In the genomic region with DNA sequence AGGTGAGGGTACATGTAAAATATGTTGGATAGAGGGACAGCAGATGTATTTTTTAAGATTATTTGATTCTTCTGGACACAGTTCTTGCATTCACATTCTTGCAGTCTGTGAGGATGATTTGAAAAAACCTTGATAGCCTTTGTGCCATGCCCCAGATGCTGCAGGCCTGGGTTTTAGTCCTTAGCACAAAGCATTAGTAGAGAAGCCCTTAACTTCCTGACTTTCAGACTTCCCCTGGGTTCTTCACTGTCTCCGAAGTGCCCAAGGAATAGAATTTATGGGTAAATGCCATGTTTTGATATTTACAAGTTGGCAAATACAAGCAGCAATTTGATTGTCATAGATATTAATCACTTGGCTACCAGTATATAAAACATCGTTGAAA, we compare ENCODE assay signal across 8 cellular contexts.
A peak's percentile ranks its signal among the peaks of the same experiment; 100 is the strongest.
DNase-seq lines count a peak whose midpoint lies in the region; ATAC-seq and TF ChIP-seq lines count a peak whose summit lies in the region.

No MANE protein-coding gene starts in this region.

- DNase-seq in activated CD4-positive, alpha-beta T cell treated with anti-CD3 and anti-CD28 coated beads for 36 hours, result no peak
- DNase-seq in activated CD4-positive, alpha-beta T cell treated with anti-CD3 and anti-CD28 coated beads for 1 hour, result no peak
- DNase-seq in left colon (no peak), tibial artery (no peak)
- no peak for DNase-seq in naive thymus-derived CD4-positive, alpha-beta T cell

- H3K27me3 ChIP-seq in tibial artery, result no peaks in the 10 kb centered on the region
- H3K27me3 ChIP-seq in naive thymus-derived CD4-positive, alpha-beta T cell (ENCODE audit: control insufficient read depth in 2 of 2, insufficient read depth in 2 of 2, low read length in 2 of 2), result no peaks in the 10 kb centered on the region

- H3K27me3 Mint-ChIP-seq in activated CD4-positive, alpha-beta T cell treated with anti-CD3 and anti-CD28 coated beads for 36 hours, result peaks cover 1% of the 10 kb centered on the region
- H3K27me3 Mint-ChIP-seq in activated naive CD8-positive, alpha-beta T cell, result no peaks in the 10 kb centered on the region
- peaks cover 0 to 10% (median 0%) of the 10 kb centered on the region in 5 donors for H3K27me3 Mint-ChIP-seq in naive thymus-derived CD4-positive, alpha-beta T cell

- peaks cover 0 to 27% (median 20%) of the 10 kb centered on the region in 4 donors for H3K4me1 ChIP-seq in tibial artery
- H3K4me1 ChIP-seq in naive thymus-derived CD4-positive, alpha-beta T cell (ENCODE audit: control insufficient read depth in 2 of 2, insufficient read depth in 2 of 2, low read length in 2 of 2), result peaks cover 9 to 10% of the 10 kb centered on the region in 2 donors

- TF ChIP-seq CTCF in tibial artery (IDR thresholded peaks at IDR 0.05), result no peak

- peaks cover 57% of the 10 kb centered on the region for H3K36me3 Mint-ChIP-seq in activated CD4-positive, alpha-beta T cell treated with anti-CD3 and anti-CD28 coated beads for 36 hours (ENCODE audit: low read depth)
- H3K36me3 Mint-ChIP-seq in activated naive CD8-positive, alpha-beta T cell, result peaks cover 41% of the 10 kb centered on the region
- H3K36me3 Mint-ChIP-seq in naive thymus-derived CD4-positive, alpha-beta T cell, result peaks cover 0 to 48% (median 8%) of the 10 kb centered on the region in 5 donors

- POLR2A ChIA-PET in activated CD4-positive, alpha-beta T cell treated with anti-CD3 and anti-CD28 coated beads for 36 hours (lab: Charles Lee), result interaction anchor here (0.6 to 1.0 kb wide), 2 partner anchors 9 to 464 kb away, joined by 3 to 7 read pairs; no protein-coding TSS in a partner anchor
- POLR2A ChIA-PET in naive thymus-derived CD4-positive, alpha-beta T cell (lab: Charles Lee), result no interaction called here

- H3K27ac Mint-ChIP-seq in activated CD4-positive, alpha-beta T cell treated with anti-CD3 and anti-CD28 coated beads for 36 hours, result peak overlapping the region; percentile 91
- H3K27ac Mint-ChIP-seq in activated naive CD8-positive, alpha-beta T cell, result peak overlapping the region; percentile 88
- H3K27ac Mint-ChIP-seq in naive thymus-derived CD4-positive, alpha-beta T cell, result peak overlapping the region in 1 of 9 donors; percentile 44

- CTCF ChIA-PET in activated CD4-positive, alpha-beta T cell treated with anti-CD3 and anti-CD28 coated beads for 36 hours (lab: Charles Lee), result interaction anchor here (1.0 kb wide), 1 partner anchor 9 kb away, joined by 3 read pairs; no protein-coding TSS in a partner anchor
- CTCF ChIA-PET in naive thymus-derived CD4-positive, alpha-beta T cell (lab: Charles Lee), result no interaction called here

- intact Hi-C loops in activated CD4-positive, alpha-beta T cell treated with anti-CD3 and anti-CD28 coated beads for 36 hours (cut with DNase I, micrococcal nuclease), result loop anchor here in 1 of 2 experiments (1.0 kb wide), 1 partner anchor 8 kb away; no protein-coding TSS in a partner anchor
- intact Hi-C loops in left colon (cut with DNase I, micrococcal nuclease), result no loop called here
- intact Hi-C loops in tibial artery (cut with DNase I; ENCODE audit: low total_unique reads), result no loop called here
- intact Hi-C loops in naive thymus-derived CD4-positive, alpha-beta T cell (cut with micrococcal nuclease), result no loop called here

- peaks cover under 1% of the 10 kb centered on the region for H3K9me3 Mint-ChIP-seq in activated CD4-positive, alpha-beta T cell treated with anti-CD3 and anti-CD28 coated beads for 36 hours (ENCODE audit: low read depth)
- no peaks in the 10 kb centered on the region for H3K9me3 Mint-ChIP-seq in activated naive CD8-positive, alpha-beta T cell (ENCODE audit: low read depth)
- H3K9me3 Mint-ChIP-seq in naive thymus-derived CD4-positive, alpha-beta T cell, result peaks cover 0 to 3% (median 0%) of the 10 kb centered on the region in 11 donors

- no peaks in the 10 kb centered on the region for H3K9me3 ChIP-seq in tibial artery
- H3K9me3 ChIP-seq in naive thymus-derived CD4-positive, alpha-beta T cell (ENCODE audit: control insufficient read depth in 2 of 3, low read length in 3 of 3), result no peaks in the 10 kb centered on the region

- ATAC-seq in activated CD4-positive, alpha-beta T cell treated with anti-CD3 and anti-CD28 coated beads for 36 hours, result no peak
- ATAC-seq in left colon (peak; percentile 19), GM19023 (IDR thresholded peaks at IDR 0.05; ENCODE audit: unreplicated experiment) (no peak), HG03175 (IDR thresholded peaks at IDR 0.05; ENCODE audit: unreplicated experiment) (no peak)
- no peak for ATAC-seq in naive thymus-derived CD4-positive, alpha-beta T cell

- H3K36me3 ChIP-seq in tibial artery, result no peaks in the 10 kb centered on the region
- H3K36me3 ChIP-seq in naive thymus-derived CD4-positive, alpha-beta T cell (ENCODE audit: control insufficient read depth in 2 of 3, insufficient read depth in 3 of 3, low read length in 3 of 3), result no peaks in the 10 kb centered on the region

- peak overlapping the region; percentile 63 to 72 for H3K27ac ChIP-seq in tibial artery
- H3K27ac ChIP-seq in naive thymus-derived CD4-positive, alpha-beta T cell (ENCODE audit: low read depth, low read length), result no peak overlapping the region

- no peak overlapping the region for H3K4me3 ChIP-seq in tibial artery
- no peak overlapping the region for H3K4me3 ChIP-seq in naive thymus-derived CD4-positive, alpha-beta T cell (ENCODE audit: low read length)

- peaks cover 80% of the 10 kb centered on the region for H3K4me1 Mint-ChIP-seq in activated CD4-positive, alpha-beta T cell treated with anti-CD3 and anti-CD28 coated beads for 36 hours
- peaks cover 81% of the 10 kb centered on the region for H3K4me1 Mint-ChIP-seq in activated naive CD8-positive, alpha-beta T cell (ENCODE audit: low read depth)
- H3K4me1 Mint-ChIP-seq in naive thymus-derived CD4-positive, alpha-beta T cell, result peaks cover 20 to 70% (median 29%) of the 10 kb centered on the region in 7 donors

- H3K4me3 Mint-ChIP-seq in activated CD4-positive, alpha-beta T cell treated with anti-CD3 and anti-CD28 coated beads for 36 hours, result no peak overlapping the region
- H3K4me3 Mint-ChIP-seq in activated naive CD8-positive, alpha-beta T cell, result peak overlapping the region; percentile 47
- peak overlapping the region in 1 of 10 donors; percentile 31 for H3K4me3 Mint-ChIP-seq in naive thymus-derived CD4-positive, alpha-beta T cell
